Comparison of ENCODE assay signal across 8 cellular contexts in the genomic region with DNA sequence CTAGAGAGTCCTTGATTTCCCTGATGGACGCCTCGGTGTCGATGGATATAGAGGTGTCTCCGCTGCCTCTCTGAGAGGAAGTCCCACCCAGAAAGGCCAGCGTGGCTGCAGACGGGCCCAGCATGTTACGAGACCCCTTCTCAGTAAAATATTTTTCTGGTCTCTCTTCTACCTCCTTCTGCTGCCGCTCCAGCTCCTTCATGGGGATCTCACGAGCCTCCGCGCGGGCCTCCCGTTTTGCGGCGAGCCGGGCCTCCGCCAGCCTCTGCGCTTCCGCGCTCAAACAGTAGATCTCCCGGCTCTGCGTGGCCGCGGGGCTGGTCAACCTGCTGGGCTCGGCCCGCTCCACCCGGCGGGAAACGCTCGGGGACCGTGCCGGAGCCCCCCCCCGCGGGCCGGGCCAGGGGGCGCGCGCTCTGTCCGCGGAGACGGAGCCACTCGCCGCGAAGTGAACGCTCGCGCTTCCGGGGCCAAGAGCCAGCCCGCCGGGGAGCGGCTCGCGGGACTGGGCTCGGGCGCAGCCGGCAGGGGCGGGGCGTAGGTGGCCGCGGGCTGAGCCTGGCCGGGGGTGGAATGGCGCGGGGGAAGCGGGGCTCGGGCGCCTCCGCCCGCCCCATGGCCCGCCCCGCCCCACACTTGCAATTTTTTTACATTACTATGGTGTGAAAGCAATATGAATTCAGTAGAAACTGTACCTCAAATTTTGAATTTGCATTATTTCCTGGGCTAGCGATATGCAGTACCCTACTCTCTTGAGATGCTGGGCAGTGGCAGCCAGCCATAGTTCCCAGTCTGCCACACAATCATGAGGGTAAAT. TPM values are rescaled to one million over a fixed set of nuclear protein-coding genes. Genes with fewer than 3 reads are reported as not detected.
DNase-seq lines count a peak whose midpoint lies in the region; ATAC-seq and TF ChIP-seq lines count a peak whose summit lies in the region.

No MANE protein-coding gene starts in this region.

- H3K4me3 Mint-ChIP-seq in CD4-positive, alpha-beta memory T cell = peak overlapping the region; percentile 76 to 91 (median 86)
- peak overlapping the region; percentile 86 for H3K4me3 Mint-ChIP-seq in neural progenitor cell

- peaks cover 9% of the 10 kb centered on the region for H3K4me1 ChIP-seq in CD4-positive, alpha-beta memory T cell (ENCODE audit: insufficient read depth, low read length)
- H3K4me1 ChIP-seq in PC-9 (replicated peaks; ENCODE audit: insufficient read depth) (peaks cover 5% of the 10 kb centered on the region), neural progenitor cell (no peaks in the 10 kb centered on the region), stomach smooth muscle (ENCODE audit: control insufficient read depth, insufficient read depth, low read length) (no peaks in the 10 kb centered on the region)

- H4K20me1 ChIP-seq in PC-9 (ENCODE audit: insufficient read depth) = no peaks in the 10 kb centered on the region
- no peaks in the 10 kb centered on the region for H4K20me1 ChIP-seq in neural progenitor cell (ENCODE audit: low read depth)

- H2AFZ ChIP-seq in PC-9 (peak overlapping the region; percentile 94), neural progenitor cell (replicated peaks) (peak overlapping the region; percentile 93)

- no peak for TF ChIP-seq CTCF in PC-9 (conservative IDR thresholded peaks at IDR 0.05)
- TF ChIP-seq CTCF in foreskin fibroblast (IDR thresholded peaks at IDR 0.05; ENCODE audit: low read depth, low read length) = no peak
- TF ChIP-seq CTCF in neural progenitor cell (IDR thresholded peaks at IDR 0.05) = no peak

- H3F3A ChIP-seq in PC-9 (ENCODE audit: insufficient read depth, low read depth) = no peaks in the 10 kb centered on the region
- no peaks in the 10 kb centered on the region for H3F3A ChIP-seq in neural progenitor cell (ENCODE audit: low read depth)

- no peaks in the 10 kb centered on the region for H3K36me3 ChIP-seq in CD4-positive, alpha-beta memory T cell (ENCODE audit: insufficient read depth, low read length)
- H3K36me3 ChIP-seq in PC-9 (ENCODE audit: low read depth) (no peaks in the 10 kb centered on the region), neural progenitor cell (no peaks in the 10 kb centered on the region), stomach smooth muscle (ENCODE audit: control insufficient read depth in 2 of 2, insufficient read depth in 2 of 2, low read length in 2 of 2) (no peaks in the 10 kb centered on the region)

- H3K27me3 Mint-ChIP-seq in CD4-positive, alpha-beta memory T cell = no peaks in the 10 kb centered on the region
- H3K27me3 Mint-ChIP-seq in neural progenitor cell (ENCODE audit: insufficient read depth, low read depth) = peaks cover 5% of the 10 kb centered on the region

- intact Hi-C loops in CD4-positive, alpha-beta memory T cell (cut with micrococcal nuclease) = loop anchor here (1.0 kb wide), 1 partner anchor 112 kb away; no protein-coding TSS in a partner anchor
- intact Hi-C loops in PC-9 (cut with micrococcal nuclease; ENCODE audit: unreplicated experiment) = loop anchor here (2.0 kb wide), 1 partner anchor 112 kb away; a partner anchor contains a TSS

- H3K79me2 ChIP-seq in PC-9 (ENCODE audit: low read depth) = no peaks in the 10 kb centered on the region
- no peaks in the 10 kb centered on the region for H3K79me2 ChIP-seq in neural progenitor cell (ENCODE audit: low read depth)

- H3K27ac Mint-ChIP-seq in CD4-positive, alpha-beta memory T cell = peak overlapping the region; percentile 54 to 82 (median 79)
- H3K27ac Mint-ChIP-seq in neural progenitor cell = no peak overlapping the region

- H3K4me1 Mint-ChIP-seq in CD4-positive, alpha-beta memory T cell = peaks cover 20 to 32% (median 25%) of the 10 kb centered on the region in 4 donors
- H3K4me1 Mint-ChIP-seq in neural progenitor cell = no peaks in the 10 kb centered on the region

- H3K4me3 ChIP-seq in CD4-positive, alpha-beta memory T cell (ENCODE audit: low read length in 2 of 2) = peak overlapping the region in 1 of 2 donors; percentile 52
- H3K4me3 ChIP-seq in PC-9 = peak overlapping the region; percentile 70
- H3K4me3 ChIP-seq in foreskin fibroblast (ENCODE audit: low read depth in 1 of 2, low read length in 2 of 2) = peak overlapping the region; percentile 54 to 65
- peak overlapping the region; percentile 52 for H3K4me3 ChIP-seq in neural progenitor cell
- H3K4me3 ChIP-seq in stomach smooth muscle (ENCODE audit: low read length in 2 of 2) = peak overlapping the region; percentile 74 to 77

- peaks cover 0 to 20% (median 10%) of the 10 kb centered on the region in 8 donors for H3K9me3 Mint-ChIP-seq in CD4-positive, alpha-beta memory T cell
- peaks cover 28% of the 10 kb centered on the region for H3K9me3 Mint-ChIP-seq in neural progenitor cell

- CTCF ChIA-PET in CD4-positive, alpha-beta memory T cell (lab: Charles Lee; ENCODE audit: partially characterized antibody) = interaction anchor here (1.2 kb wide), 1 partner anchor 12 kb away, joined by 3 read pairs; no protein-coding TSS in a partner anchor
- CTCF ChIA-PET in PC-9 (lab: Charles Lee) = no interaction called here

- H3K36me3 Mint-ChIP-seq in CD4-positive, alpha-beta memory T cell = no peaks in the 10 kb centered on the region
- peaks cover 7% of the 10 kb centered on the region for H3K36me3 Mint-ChIP-seq in neural progenitor cell

- DNase-seq in CD4-positive, alpha-beta memory T cell = peak; percentile 67 to 71 (median 69)
- peak; percentile 65 to 88 for DNase-seq in PC-9
- DNase-seq in activated effector memory CD4-positive, alpha-beta T cell treated with Interleukin-2 at 50 U/mL for 16 hours = peak; percentile 58
- peak; percentile 63 to 88 for DNase-seq in foreskin fibroblast
- peak; percentile 79 for DNase-seq in neural progenitor cell (ENCODE audit: low spot score)

- no TSS peak for BruUV-seq in PC-9 (replicated peaks; lab: Mats Ljungman, UMichigan)

- no peak overlapping the region for H3K27ac ChIP-seq in CD4-positive, alpha-beta memory T cell (ENCODE audit: low read depth, low read length)
- H3K27ac ChIP-seq in PC-9 (no peak overlapping the region), neural progenitor cell (no peak overlapping the region), stomach smooth muscle (ENCODE audit: low read length) (no peak overlapping the region)

- POLR2A ChIA-PET in CD4-positive, alpha-beta memory T cell (lab: Charles Lee; ENCODE audit: partially characterized antibody) = interaction anchor here (0.6 to 1.1 kb wide), 4 partner anchors 11 to 190 kb away, joined by 3 to 7 read pairs (median 4); a partner anchor contains a TSS
- POLR2A ChIA-PET in PC-9 (lab: Charles Lee; ENCODE audit: unreplicated experiment) = interaction anchor here (0.5 to 0.7 kb wide), 4 partner anchors 27 to 210 kb away, joined by 3 to 7 read pairs (median 3); no protein-coding TSS in a partner anchor

- H3K9me2 ChIP-seq in PC-9 (ENCODE audit: insufficient read depth) = no peaks in the 10 kb centered on the region

- ATAC-seq in GM19324 (IDR thresholded peaks at IDR 0.05; ENCODE audit: low FRiP score, unreplicated experiment) = peak; percentile 96
- ATAC-seq in HG03457 (IDR thresholded peaks at IDR 0.05; ENCODE audit: unreplicated experiment) = peak; percentile 72

- no peaks in the 10 kb centered on the region for H3K9me3 ChIP-seq in CD4-positive, alpha-beta memory T cell (ENCODE audit: control insufficient read depth in 1 of 2, low read length in 2 of 2)
- H3K9me3 ChIP-seq in PC-9 (ENCODE audit: insufficient read depth, low read depth) = peaks cover 12% of the 10 kb centered on the region; the same call in 1 of the 2 replicates
- no peaks in the 10 kb centered on the region for H3K9me3 ChIP-seq in neural progenitor cell (ENCODE audit: low read depth)
- peaks cover 0 to 6% of the 10 kb centered on the region in 2 donors for H3K9me3 ChIP-seq in stomach smooth muscle (ENCODE audit: control insufficient read depth in 2 of 2, low read length in 2 of 2)

- no peaks in the 10 kb centered on the region for H3K27me3 ChIP-seq in CD4-positive, alpha-beta memory T cell (ENCODE audit: insufficient read depth, low read length)
- H3K27me3 ChIP-seq in PC-9 (ENCODE audit: insufficient read depth, low read depth) = no peaks in the 10 kb centered on the region
- peaks cover 15% of the 10 kb centered on the region for H3K27me3 ChIP-seq in neural progenitor cell
- no peaks in the 10 kb centered on the region for H3K27me3 ChIP-seq in stomach smooth muscle (ENCODE audit: control insufficient read depth in 1 of 2, insufficient read depth in 2 of 2, low read length in 2 of 2)

- H3K4me2 ChIP-seq in PC-9 = peak overlapping the region; percentile 86
- peak overlapping the region; percentile 75 for H3K4me2 ChIP-seq in neural progenitor cell

- no peak overlapping the region for H3K9ac ChIP-seq in neural progenitor cell
- H3K9ac ChIP-seq in stomach smooth muscle (ENCODE audit: low read length in 2 of 2) = peak overlapping the region; percentile 59 to 64

RNA-seq across cellular contexts. Expression of a gene that starts 10.2 kb away (rescaled TPM):
- 1 to 10 TPM in 1 of 2 experiments, under 1 TPM in 1; 0.87 to 1.7 TPM for total RNA-seq in CD4-positive, alpha-beta memory T cell
- 1 to 10 TPM in 1 of 2 donors, under 1 TPM in 1; 0.13 to 1.7 TPM for polyA plus RNA-seq in CD4-positive, alpha-beta memory T cell
- 7.4 and 8.9 TPM in 2 replicates for total RNA-seq in PC-9 (2021)
- total RNA-seq in neural progenitor cell (ENCODE audit: low replicate concordance) = 2.9 and 4.4 TPM in 2 replicates
